Comparison of ENCODE assay signal across 22 cellular contexts in the genomic region with DNA sequence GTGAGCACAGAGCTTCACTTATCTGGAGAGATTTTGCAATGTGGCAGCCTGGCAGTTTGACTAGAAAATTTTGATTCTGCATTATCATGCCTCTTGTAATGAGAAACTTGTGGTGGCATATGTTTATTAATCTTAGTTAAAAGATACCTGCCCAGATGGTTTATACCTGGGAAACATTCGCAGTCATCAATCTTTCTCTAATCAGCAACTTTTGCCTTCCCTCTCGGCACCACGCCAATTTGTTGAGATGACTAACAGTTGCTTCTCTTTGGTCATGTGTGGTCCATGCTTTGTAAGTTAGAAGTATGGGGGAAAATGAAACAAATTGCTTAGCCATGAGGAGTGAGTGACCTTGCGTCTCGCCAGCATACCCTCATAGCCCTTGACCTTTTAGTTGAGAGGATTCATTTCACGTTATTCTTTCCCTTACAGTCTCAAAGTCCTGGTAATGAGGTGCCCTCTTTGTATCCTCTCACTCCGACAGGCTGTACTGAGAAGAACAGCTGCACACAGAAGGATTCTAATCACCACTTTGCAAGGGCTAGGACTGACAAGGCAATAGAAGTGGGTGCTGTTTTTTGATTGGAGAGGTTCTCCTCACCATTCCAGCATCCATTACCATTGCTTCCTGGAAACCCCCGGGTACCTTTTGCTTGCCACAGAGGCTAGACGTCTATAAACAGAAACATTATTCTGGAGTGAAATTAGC.
"Had no signal": no experiment of that assay in that cellular context is flagged by ENCODE, and none has a peak within 500 bp of the region (broad histone marks: within the 10 kb centered on the region; RNA-seq: fewer than 3 reads in every experiment).

No MANE protein-coding gene starts in this region.

- H3K9ac ChIP-seq: neural progenitor cell had no signal

- H3K4me1 ChIP-seq: neural progenitor cell, right lobe of liver, suprapubic skin, transverse colon, vagina had no signal

- H3K27me3 ChIP-seq: neural progenitor cell, right lobe of liver, suprapubic skin, transverse colon, vagina had no signal

- H3K27ac ChIP-seq: neural progenitor cell, right lobe of liver, suprapubic skin, transverse colon, vagina had no signal

- ATAC-seq: activated CD8-positive, alpha-beta T cell treated with anti-CD3 and anti-CD28 coated beads for 36 hours; esophagus mucosa; left lobe of liver; mucosa of descending colon; naive thymus-derived CD4-positive, alpha-beta T cell; right lobe of liver; stimulated activated naive CD8-positive, alpha-beta T cell treated with anti-CD3 and anti-CD28 coated beads, Interleukin-15, amount 100 ng/mL, for 72 hours; T-cell had no signal

- H3K36me3 ChIP-seq: neural progenitor cell, right lobe of liver, suprapubic skin, transverse colon, vagina had no signal

- H3K4me3 ChIP-seq: mucosa of descending colon, neural progenitor cell, right lobe of liver, smooth muscle cell, suprapubic skin, transverse colon, vagina had no signal

- DNase-seq: activated CD4-positive, alpha-beta T cell treated with anti-CD3 and anti-CD28 coated beads for 48 hours; activated CD4-positive, CD25-positive, alpha-beta regulatory T cell; activated CD8-positive, alpha-beta T cell treated with anti-CD3 and anti-CD28 coated beads for 36 hours; activated naive CD4-positive, alpha-beta T cell treated with Interleukin-2 at 50 U/mL for 16 hours; activated naive CD8-positive, alpha-beta T cell treated with anti-CD3 and anti-CD28 coated beads, Interleukin-2, amount 10 ng/mL, durations not matched to agents 7 days and 5 days; activated T-cell treated with anti-CD3 and anti-CD28 coated beads, Interleukin-2, amount 50 U/mL, for 1 hour; anterior cingulate cortex; cerebellar nuclear complex; effector CD4-positive, alpha-beta T cell; mucosa of descending colon; naive thymus-derived CD4-positive, alpha-beta T cell; right lobe of liver; stimulated activated CD4-positive, alpha-beta T cell treated with anti-CD3 and anti-CD28 coated beads, Interleukin-4, amount 100 ng/mL, for 1 hour; stimulated activated naive CD8-positive, alpha-beta T cell treated with anti-CD3 and anti-CD28 coated beads, Interleukin-15, amount 100 ng/mL, for 72 hours; T-cell; transverse colon had no signal

- H3K9me3 ChIP-seq: mucosa of descending colon, right lobe of liver, suprapubic skin, transverse colon, vagina had no signal
